ENCODE assay signal across 24 cellular contexts in genomic region chr15:70834999-70835398, GRCh38. TPM values are rescaled to one million over a fixed set of nuclear protein-coding genes. Genes with fewer than 3 reads are reported as not detected.
DNase-seq lines count a peak whose midpoint lies in the region; ATAC-seq and TF ChIP-seq lines count a peak whose summit lies in the region.
"Had no signal": no experiment of that assay in that cellular context is flagged by ENCODE, and none has a peak within 500 bp of the region (broad histone marks: within the 10 kb centered on the region; RNA-seq: fewer than 3 reads in every experiment).

No MANE protein-coding gene starts in this region.

- peaks cover 47% of the 10 kb centered on the region for H3K4me1 ChIP-seq in left ventricle myocardium inferior
- peaks cover 17 to 26% of the 10 kb centered on the region in 2 donors for H3K4me1 ChIP-seq in gastrocnemius medialis
- peaks cover 35% of the 10 kb centered on the region for H3K4me1 ChIP-seq in vagina
- H3K4me1 ChIP-seq: adrenal gland, colonic mucosa had no signal

- H3K27me3 ChIP-seq in left ventricle myocardium inferior (ENCODE audit: low read depth) (no peaks in the 10 kb centered on the region), gastrocnemius medialis (no peaks in the 10 kb centered on the region), vagina (no peaks in the 10 kb centered on the region)
- H3K27me3 ChIP-seq: adrenal gland, colonic mucosa, gastroesophageal sphincter had no signal

- DNase-seq in left ventricle myocardium inferior, result no peak
- DNase-seq in left ventricle myocardium superior, result no peak
- DNase-seq in gastrocnemius medialis, result no peak
- no peak for DNase-seq in vagina (ENCODE audit: extremely low spot score in 2 of 2)
- DNase-seq in activated CD4-positive, alpha-beta T cell treated with anti-CD3 and anti-CD28 coated beads for 4 hours, result no peak
- no peak for DNase-seq in KBM-7
- DNase-seq in KG1 (lab: John Stamatoyannopoulos, UW), result no peak
- DNase-seq: activated naive CD4-positive, alpha-beta T cell treated with anti-CD3 and anti-CD28 coated beads for 36 hours; CD4-positive, alpha-beta memory T cell; colonic mucosa; DMS 273 treated with DMSO at 0.1 percent for 48 hours; EL; Karpas-422; naive thymus-derived CD8-positive, alpha-beta T cell; NCI-H1436; OCI-M1; retina; stimulated activated CD4-positive, alpha-beta T cell treated with anti-CD3 and anti-CD28 coated beads, Interleukin-4, amount 100 ng/mL, for 1 hour; T-helper 9 cell had no signal

- TF ChIP-seq CTCF in left ventricle myocardium inferior (IDR thresholded peaks at IDR 0.05; ENCODE audit: borderline replicate concordance), result no peak
- no peak for TF ChIP-seq CTCF in gastrocnemius medialis (IDR thresholded peaks at IDR 0.05 in 4 of 5, conservative IDR thresholded peaks at IDR 0.05 in 1 of 5)
- TF ChIP-seq CTCF in vagina (IDR thresholded peaks at IDR 0.05), result no peak

- H3K36me3 ChIP-seq in left ventricle myocardium inferior, result peaks cover 48% of the 10 kb centered on the region
- peaks cover 0 to 6% of the 10 kb centered on the region in 2 donors for H3K36me3 ChIP-seq in gastrocnemius medialis
- H3K36me3 ChIP-seq in vagina, result peaks cover 0 to 15% of the 10 kb centered on the region in 2 donors
- H3K36me3 ChIP-seq: colonic mucosa had no signal

- intact Hi-C loops in left ventricle myocardium inferior (cut with micrococcal nuclease), result no loop called here
- intact Hi-C loops in left ventricle myocardium superior (cut with micrococcal nuclease), result no loop called here
- intact Hi-C loops in gastrocnemius medialis (cut with DNase I; ENCODE audit: low total_unique reads), result no loop called here
- intact Hi-C loops in vagina (cut with DNase I), result no loop called here

- H3K27ac ChIP-seq in left ventricle myocardium inferior (replicated peaks) (peak overlapping the region; percentile 83), cingulate gyrus (ENCODE audit: low read depth, low read length) (peak overlapping the region; percentile 22), gastrocnemius medialis (peak overlapping the region; percentile 60 to 78 (median 70)), vagina (peak overlapping the region; percentile 84)
- H3K27ac ChIP-seq: adrenal gland, colonic mucosa had no signal

- TF ChIP-seq POLR2A in gastrocnemius medialis (IDR thresholded peaks at IDR 0.05), result no peak
- no peak for TF ChIP-seq POLR2A in vagina (IDR thresholded peaks at IDR 0.05)

- H3K4me3 ChIP-seq in left ventricle myocardium inferior (no peak overlapping the region), gastrocnemius medialis (no peak overlapping the region), vagina (no peak overlapping the region)
- H3K4me3 ChIP-seq: adrenal gland, colonic mucosa, gastroesophageal sphincter, GM12878 had no signal

- in situ Hi-C loops in gastrocnemius medialis (cut with MboI; ENCODE audit: low sequenced_read_pairs in 4 of 4) (no loop called here), KBM-7 (cut with MboI; ENCODE audit: low pct_unique_long_range_greater_than_20kb, low sequenced_read_pairs) (no loop called here)

- H3K9me3 ChIP-seq in left ventricle myocardium inferior (replicated peaks), result no peaks in the 10 kb centered on the region
- no peaks in the 10 kb centered on the region for H3K9me3 ChIP-seq in gastrocnemius medialis
- H3K9me3 ChIP-seq in vagina, result no peaks in the 10 kb centered on the region
- H3K9me3 ChIP-seq: adrenal gland, colonic mucosa, gastroesophageal sphincter had no signal

- ATAC-seq in left ventricle myocardium superior (no peak), gastrocnemius medialis (no peak)
- ATAC-seq: GM12878; naive thymus-derived CD8-positive, alpha-beta T cell had no signal

RNA-seq across cellular contexts. Expression of gene LARP6, which starts 19.0 kb away (rescaled TPM):
- 50.6 TPM for total RNA-seq in left ventricle myocardium inferior
- 54.8 TPM for total RNA-seq in left ventricle myocardium superior
- 10 to 100 TPM; 10.0 to 20.6 (median 13.9) TPM for total RNA-seq in gastrocnemius medialis
- total RNA-seq in vagina, result 50.6 TPM
- total RNA-seq: activated naive CD4-positive, alpha-beta T cell treated with anti-CD3 and anti-CD28 coated beads for 36 hours; activated T-helper 1 cell treated with anti-CD3 and anti-CD28 coated beads, Interleukin-12 subunit alpha, Interleukin-12 subunit beta, Interleukin-2, Interleukin-4 antibody, amounts not matched to agents 30 ng/mL and 10 ng/mL and 1 ng/mL, durations not matched to agents 14 hours and 24 hours and 36 hours; CD4-positive, alpha-beta memory T cell had no signal

RNA-seq across cellular contexts. Expression of gene THAP10, which starts 57.2 kb away (rescaled TPM):
- total RNA-seq in left ventricle myocardium inferior (5.6 TPM), left ventricle myocardium superior (4.7 TPM), gastrocnemius medialis (1 to 10 TPM in 2 of 4 donors, under 1 TPM in 2; 0.46 to 2.3 (median 1.1) TPM), vagina (2.7 TPM)
- total RNA-seq: activated naive CD4-positive, alpha-beta T cell treated with anti-CD3 and anti-CD28 coated beads for 36 hours; activated T-helper 1 cell treated with anti-CD3 and anti-CD28 coated beads, Interleukin-12 subunit alpha, Interleukin-12 subunit beta, Interleukin-2, Interleukin-4 antibody, amounts not matched to agents 30 ng/mL and 10 ng/mL and 1 ng/mL, durations not matched to agents 14 hours and 24 hours and 36 hours; naive thymus-derived CD8-positive, alpha-beta T cell had no signal

RNA-seq across cellular contexts. Expression of gene LRRC49, which starts 57.6 kb away (rescaled TPM):
- 86.6 TPM for total RNA-seq in left ventricle myocardium inferior
- 79.8 TPM for total RNA-seq in left ventricle myocardium superior
- total RNA-seq in gastrocnemius medialis, result 1 to 10 TPM in 3 of 4 donors, under 1 TPM in 1; 0.51 to 5.0 (median 2.8) TPM
- total RNA-seq in vagina, result 8.8 TPM
- total RNA-seq: activated naive CD4-positive, alpha-beta T cell treated with anti-CD3 and anti-CD28 coated beads for 36 hours; activated T-helper 1 cell treated with anti-CD3 and anti-CD28 coated beads, Interleukin-12 subunit alpha, Interleukin-12 subunit beta, Interleukin-2, Interleukin-4 antibody, amounts not matched to agents 30 ng/mL and 10 ng/mL and 1 ng/mL, durations not matched to agents 14 hours and 24 hours and 36 hours; naive thymus-derived CD8-positive, alpha-beta T cell had no signal

Comparison
In these comparisons a context has a peak if more than half of its experiments do, and no peak if none do; other contexts are left out.
1. H3K27ac ChIP-seq: peak in every context shown above with its lines; median percentile 84 in vagina; 83 in left ventricle myocardium inferior; 70 in gastrocnemius medialis; 22 in cingulate gyrus.